ENCODE assay signal across 8 cellular contexts in the genomic region with DNA sequence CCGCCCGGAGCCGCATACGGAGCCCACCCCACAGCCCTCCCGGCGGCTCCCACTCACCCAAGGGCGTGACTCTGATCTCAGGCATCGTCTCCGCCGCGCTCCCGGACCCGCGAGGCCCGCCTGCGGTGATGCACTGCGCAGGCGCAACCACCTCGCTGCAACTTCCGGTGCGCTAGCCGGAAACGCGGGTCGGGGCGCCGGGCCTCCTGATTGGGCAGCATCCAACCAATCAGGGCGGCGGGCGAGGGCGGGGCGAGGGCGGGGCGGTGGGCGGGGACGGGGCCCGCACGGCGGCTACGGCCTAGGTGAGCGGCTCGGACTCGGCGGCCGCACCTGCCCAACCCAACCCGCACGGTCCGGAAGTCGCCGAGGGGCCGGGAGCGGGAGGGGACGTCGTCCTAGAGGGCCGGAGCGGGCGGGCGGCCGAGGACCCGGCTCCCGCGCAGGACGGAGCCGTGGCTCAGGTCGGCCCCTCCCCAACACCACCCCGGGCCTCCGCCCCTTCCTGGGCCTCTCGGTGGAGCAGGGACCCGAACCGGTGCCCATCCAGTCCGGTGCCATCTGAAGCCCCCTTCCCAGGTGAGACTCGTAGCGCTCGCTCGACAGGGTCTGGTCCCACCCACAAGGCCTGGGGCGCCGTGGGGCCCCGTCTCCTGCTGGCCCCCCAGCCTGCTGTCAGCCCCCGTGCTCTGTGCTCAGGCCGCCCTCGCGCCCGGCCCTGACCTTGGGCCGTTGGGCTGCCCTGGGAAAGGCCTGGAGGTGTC. TPM values are rescaled to one million over a fixed set of nuclear protein-coding genes. Genes with fewer than 3 reads are reported as not detected.
DNase-seq lines count a peak whose midpoint lies in the region; FAIRE-seq and TF ChIP-seq lines count a peak whose summit lies in the region.

TSS of gene CPTP (plus strand) at position 279 of the 764 bp plus-strand sequence. CDS start 2,109 bp downstream, outside the sequence.
TSS of gene INTS11 (minus strand) at position 137 of the 764 bp plus-strand sequence. CDS start at position 85, 52 bp downstream.

- TF ChIP-seq EP300 in suprapubic skin (IDR thresholded peaks at IDR 0.05): no peak

- H2AFZ ChIP-seq in Loucy (ENCODE audit: low read length): peak within 1 kb of the TSS; percentile 95

- H3K27me3 ChIP-seq in Loucy (ENCODE audit: insufficient read depth, low read length, poor library complexity, severe bottlenecking): no peaks in the 10 kb centered on the region
- no peaks in the 10 kb centered on the region for H3K27me3 ChIP-seq in suprapubic skin

- H3K9ac ChIP-seq in ES-I3 (ENCODE audit: low read depth, low read length) (peak within 1 kb of the TSS; percentile 94), Loucy (ENCODE audit: low read depth, low read length, poor library complexity, severe bottlenecking) (peak within 1 kb of the TSS; percentile 96), SK-N-MC (ENCODE audit: insufficient read length) (peak within 1 kb of the TSS; percentile 91)

- H3K9me2 ChIP-seq in Loucy (replicated peaks; ENCODE audit: low read depth, low read length): no peaks in the 10 kb centered on the region

- peak within 1 kb of the TSS; percentile 96 for H3K27ac Mint-ChIP-seq in activated naive CD4-positive, alpha-beta T cell treated with anti-CD3 and anti-CD28 coated beads, Interleukin-2, amount 10 ng/mL, durations not matched to agents 7 days and 5 days

- H3K4me1 ChIP-seq in ES-I3 (ENCODE audit: insufficient read depth, low read length) (0 out of 2 replicates have a peak, but pooled peaks cover 5% of the 10 kb centered on the region), Loucy (ENCODE audit: insufficient read depth, low read length, poor library complexity, severe bottlenecking) (peaks cover 37% of the 10 kb centered on the region), suprapubic skin (peaks cover 54% of the 10 kb centered on the region)

- peaks cover 2% of the 10 kb centered on the region for H3K9me3 Mint-ChIP-seq in activated naive CD4-positive, alpha-beta T cell treated with anti-CD3 and anti-CD28 coated beads, Interleukin-2, amount 10 ng/mL, durations not matched to agents 7 days and 5 days

- H3K36me3 Mint-ChIP-seq in activated naive CD4-positive, alpha-beta T cell treated with anti-CD3 and anti-CD28 coated beads, Interleukin-2, amount 10 ng/mL, durations not matched to agents 7 days and 5 days: peaks cover 8% of the 10 kb centered on the region

- TF ChIP-seq POLR2A in H54 (IDR thresholded peaks at IDR 0.05; ENCODE audit: low read depth, low read length) (peak; percentile 63; the same call in 1 of the 2 replicates), suprapubic skin (IDR thresholded peaks at IDR 0.05) (peak in 1 of 2 donors; percentile 15)

- DNase-seq in H54 (ENCODE audit: insufficient read length, low spot score) (peak; percentile 84), SK-N-MC (ENCODE audit: low read depth, low spot score) (no peak), germinal center (ENCODE audit: low spot score) (peak; percentile 96), occipital lobe (lab: John Stamatoyannopoulos, UW) (peak; percentile 84), suprapubic skin (ENCODE audit: low spot score in 2 of 2) (peak; percentile 97 to 98)
- DNase-seq in activated naive CD4-positive, alpha-beta T cell treated with anti-CD3 and anti-CD28 coated beads, Interleukin-2, amount 10 ng/mL, durations not matched to agents 7 days and 5 days: peak; percentile 97

- TF ChIP-seq CTCF in Loucy (conservative IDR thresholded peaks at IDR 0.05; ENCODE audit: low read length) (no peak), suprapubic skin (IDR thresholded peaks at IDR 0.05) (no peak)

- H3K4me3 Mint-ChIP-seq in activated naive CD4-positive, alpha-beta T cell treated with anti-CD3 and anti-CD28 coated beads, Interleukin-2, amount 10 ng/mL, durations not matched to agents 7 days and 5 days: peak within 1 kb of the TSS; percentile 95

- peaks cover 64% of the 10 kb centered on the region for H3K79me2 ChIP-seq in Loucy (ENCODE audit: insufficient read depth, low read length)

- H3K27me3 Mint-ChIP-seq in activated naive CD4-positive, alpha-beta T cell treated with anti-CD3 and anti-CD28 coated beads, Interleukin-2, amount 10 ng/mL, durations not matched to agents 7 days and 5 days: no peaks in the 10 kb centered on the region

- no peak for FAIRE-seq in H54 (lab: Jason Lieb, UNC)

- WGBS in suprapubic skin: 1% methylated on average over 15 of the region's 84 CpGs

- H3K4me3 ChIP-seq in Loucy (ENCODE audit: low read length, poor library complexity, severe bottlenecking): peak within 1 kb of the TSS; percentile 100
- H3K4me3 ChIP-seq in SK-N-MC: peak within 1 kb of the TSS; percentile 82
- peak within 1 kb of the TSS; percentile 90 for H3K4me3 ChIP-seq in suprapubic skin

- no peaks in the 10 kb centered on the region for H3F3A ChIP-seq in Loucy (ENCODE audit: low read depth)

- H3K4me2 ChIP-seq in Loucy (ENCODE audit: low read depth, low read length, poor library complexity, severe bottlenecking): peak within 1 kb of the TSS; percentile 95

- H3K4me1 Mint-ChIP-seq in activated naive CD4-positive, alpha-beta T cell treated with anti-CD3 and anti-CD28 coated beads, Interleukin-2, amount 10 ng/mL, durations not matched to agents 7 days and 5 days: peaks cover 30% of the 10 kb centered on the region

- CTCF ChIA-PET in activated naive CD4-positive, alpha-beta T cell treated with anti-CD3 and anti-CD28 coated beads, Interleukin-2, amount 10 ng/mL, durations not matched to agents 7 days and 5 days (lab: Charles Lee): no interaction called here

- H3K9me3 ChIP-seq in ES-I3 (ENCODE audit: control insufficient read depth, insufficient read depth, low read length): no peaks in the 10 kb centered on the region
- no peaks in the 10 kb centered on the region for H3K9me3 ChIP-seq in Loucy (ENCODE audit: insufficient read depth, low read depth, low read length)
- no peaks in the 10 kb centered on the region for H3K9me3 ChIP-seq in SK-N-MC (ENCODE audit: low read depth, low read length)
- no peaks in the 10 kb centered on the region for H3K9me3 ChIP-seq in suprapubic skin

- H3K36me3 ChIP-seq in ES-I3 (ENCODE audit: insufficient read depth, low read length) (no peaks in the 10 kb centered on the region), Loucy (ENCODE audit: insufficient read depth, low read length) (no peaks in the 10 kb centered on the region), SK-N-MC (ENCODE audit: insufficient read depth, low read length) (peaks cover under 1% of the 10 kb centered on the region; the same call in 1 of the 2 replicates), suprapubic skin (peaks cover 33% of the 10 kb centered on the region)

- H4K20me1 ChIP-seq in Loucy (ENCODE audit: insufficient read depth, low read length, poor library complexity, severe bottlenecking): peaks cover 53% of the 10 kb centered on the region

- H3K27ac ChIP-seq in SK-N-MC (0 out of 2 replicates have a peak within 1 kb of the TSS, but pooled peaks have one; percentile 50), suprapubic skin (peak within 1 kb of the TSS; percentile 89)

RNA-seq across cellular contexts. Expression of gene CPTP, which starts in this region (rescaled TPM):
- 12.3 TPM for total RNA-seq in occipital lobe
- total RNA-seq in suprapubic skin: 10 to 100 TPM; 32.5 to 60.4 (median 54.3) TPM

RNA-seq across cellular contexts. Expression of gene INTS11, which starts in this region (rescaled TPM):
- total RNA-seq in occipital lobe (28.2 TPM), suprapubic skin (100 to 1,000 TPM; 105 to 242 (median 151) TPM)
